ENCODE assay signal across 16 cellular contexts in genomic region chr6:44439270-44440045, GRCh38. TPM values are rescaled to one million over a fixed set of nuclear protein-coding genes. Genes with fewer than 3 reads are reported as not detected.
DNase-seq lines count a peak whose midpoint lies in the region; ATAC-seq, FAIRE-seq and TF ChIP-seq lines count a peak whose summit lies in the region.
"Had no signal": no experiment of that assay in that cellular context is flagged by ENCODE, and none has a peak within 500 bp of the region (broad histone marks: within the 10 kb centered on the region; RNA-seq: fewer than 3 reads in every experiment).

No MANE protein-coding gene starts in this region.

- H3K36me3 ChIP-seq in MG63 (peaks cover 93% of the 10 kb centered on the region), keratinocyte (ENCODE audit: control insufficient read depth in 2 of 2, extremely low read depth in 1 of 2, insufficient read depth in 2 of 2, low read length in 2 of 2) (peaks cover 0 to 3% of the 10 kb centered on the region in 2 experiments)
- H3K36me3 ChIP-seq: right atrium auricular region had no signal

- peaks cover 18% of the 10 kb centered on the region for H3K9me3 Mint-ChIP-seq in stimulated activated effector memory CD8-positive, alpha-beta T cell treated with anti-CD3 and anti-CD28 coated beads, Interleukin-12 subunit alpha, Interleukin-12 subunit beta, amount 100 ng/mL, for 72 hours

- no peak overlapping the region for H2AFZ ChIP-seq in keratinocyte (ENCODE audit: control insufficient read depth, low read length)

- H3K36me3 Mint-ChIP-seq in stimulated activated effector memory CD8-positive, alpha-beta T cell treated with anti-CD3 and anti-CD28 coated beads, Interleukin-12 subunit alpha, Interleukin-12 subunit beta, amount 100 ng/mL, for 72 hours: peaks cover 97% of the 10 kb centered on the region

- H3K27me3 ChIP-seq in MG63 (no peaks in the 10 kb centered on the region), keratinocyte (ENCODE audit: control insufficient read depth, extremely low read depth, insufficient read depth, low read length) (no peaks in the 10 kb centered on the region)
- H3K27me3 ChIP-seq: BLaER1 treated with 17β-estradiol and CSF1 and Interleukin-3, amounts not matched to agents 10 nM and 100 nM; right atrium auricular region had no signal

- TF ChIP-seq CTCF in AG10803 (conservative IDR thresholded peaks at IDR 0.05; ENCODE audit: low read length) (no peak), keratinocyte (optimal IDR thresholded peaks at IDR 0.05 in 1 of 3, IDR thresholded peaks at IDR 0.05 in 1 of 3, conservative IDR thresholded peaks at IDR 0.05 in 1 of 3; ENCODE audit: extremely low read depth in 1 of 3, insufficient read depth in 2 of 3, low read length in 3 of 3) (no peak)

- peaks cover 34% of the 10 kb centered on the region for H3K9me3 ChIP-seq in MG63
- H3K9me3 ChIP-seq in keratinocyte (ENCODE audit: control insufficient read depth, low read depth, low read length): no peaks in the 10 kb centered on the region

- no peak overlapping the region for H3K4me3 ChIP-seq in AG10803 (ENCODE audit: low read length)
- H3K4me3 ChIP-seq in MG63: no peak overlapping the region
- no peak overlapping the region for H3K4me3 ChIP-seq in keratinocyte (ENCODE audit: control insufficient read depth in 2 of 3, extremely low read depth in 1 of 3, insufficient read depth in 2 of 3, low read depth in 1 of 3, low read length in 3 of 3)
- H3K4me3 ChIP-seq: BLaER1 treated with 17β-estradiol and CSF1 and Interleukin-3, amounts not matched to agents 10 nM and 100 nM; right atrium auricular region had no signal

- no peaks in the 10 kb centered on the region for H3K9me1 ChIP-seq in keratinocyte (ENCODE audit: control insufficient read depth, extremely low read depth, insufficient read depth, low read length)

- H3K4me1 Mint-ChIP-seq in stimulated activated effector memory CD8-positive, alpha-beta T cell treated with anti-CD3 and anti-CD28 coated beads, Interleukin-12 subunit alpha, Interleukin-12 subunit beta, amount 100 ng/mL, for 72 hours: peaks cover 9% of the 10 kb centered on the region

- H3K27ac Mint-ChIP-seq in stimulated activated effector memory CD8-positive, alpha-beta T cell treated with anti-CD3 and anti-CD28 coated beads, Interleukin-12 subunit alpha, Interleukin-12 subunit beta, amount 100 ng/mL, for 72 hours: no peak overlapping the region

- H3K9ac ChIP-seq in keratinocyte (ENCODE audit: control insufficient read depth, extremely low read depth, insufficient read depth, low read length): no peak overlapping the region
- H3K9ac ChIP-seq: BLaER1 treated with 17β-estradiol and CSF1 and Interleukin-3, amounts not matched to agents 10 nM and 100 nM had no signal

- FAIRE-seq in keratinocyte (lab: Jason Lieb, UNC): peak; percentile 26

- peaks cover 2% of the 10 kb centered on the region for H4K20me1 ChIP-seq in keratinocyte (ENCODE audit: control insufficient read depth, extremely low read depth, insufficient read depth, low read length)

- peaks cover 6% of the 10 kb centered on the region for H3K79me2 ChIP-seq in keratinocyte (ENCODE audit: control insufficient read depth, insufficient read depth, low read length)

- no peak overlapping the region for H3K4me2 ChIP-seq in keratinocyte (ENCODE audit: control insufficient read depth, extremely low read depth, insufficient read depth, low read depth, low read length)
- H3K4me2 ChIP-seq: BLaER1 treated with 17β-estradiol and CSF1 and Interleukin-3, amounts not matched to agents 10 nM and 100 nM had no signal

- no peak for ATAC-seq in stimulated activated effector memory CD8-positive, alpha-beta T cell treated with anti-CD3 and anti-CD28 coated beads, Interleukin-12 subunit alpha, Interleukin-12 subunit beta, amount 100 ng/mL, for 72 hours

- H3K27ac ChIP-seq in keratinocyte (ENCODE audit: control insufficient read depth, insufficient read depth, low read length): no peak overlapping the region
- H3K27ac ChIP-seq: BLaER1 treated with 17β-estradiol and CSF1 and Interleukin-3, amounts not matched to agents 10 nM and 100 nM; right atrium auricular region had no signal

- no peaks in the 10 kb centered on the region for H3K4me1 ChIP-seq in keratinocyte (ENCODE audit: control insufficient read depth, extremely low read depth, insufficient read depth, low read length)
- H3K4me1 ChIP-seq: BLaER1 treated with 17β-estradiol and CSF1 and Interleukin-3, amounts not matched to agents 10 nM and 100 nM had no signal

- DNase-seq in AG10803 (ENCODE audit: low read depth) (peak; percentile 73), MG63 (peak; percentile 65), brain pericyte (ENCODE audit: low read depth, low spot score) (peak; percentile 31), keratinocyte (ENCODE audit: low read depth, low spot score) (no peak), cerebellum (ENCODE audit: low spot score) (no peak), midbrain (lab: John Stamatoyannopoulos, UW) (no peak)
- DNase-seq in activated CD4-positive, alpha-beta T cell treated with anti-CD3 and anti-CD28 coated beads, Interleukin-2, amount 50 U/mL, for 1 hour: no peak
- no peak for DNase-seq in stimulated activated effector memory CD8-positive, alpha-beta T cell treated with anti-CD3 and anti-CD28 coated beads, Interleukin-12 subunit alpha, Interleukin-12 subunit beta, amount 100 ng/mL, for 72 hours (ENCODE audit: low spot score in 2 of 2)
- DNase-seq: central memory CD4-positive, alpha-beta T cell; foreskin melanocyte; islet precursor cell; naive B cell; stimulated activated CD4-positive, alpha-beta T cell treated with anti-CD3 and anti-CD28 coated beads, Interleukin-4, amount 100 ng/mL, for 24 hours; stimulated activated naive CD4-positive, alpha-beta T cell had no signal

- no peak overlapping the region for H3K4me3 Mint-ChIP-seq in stimulated activated effector memory CD8-positive, alpha-beta T cell treated with anti-CD3 and anti-CD28 coated beads, Interleukin-12 subunit alpha, Interleukin-12 subunit beta, amount 100 ng/mL, for 72 hours
- H3K4me3 Mint-ChIP-seq: naive B cell had no signal

- dilution Hi-C loops in keratinocyte (cut with MboI; ENCODE audit: extremely low pct_ligation_motif_present, low sequenced_read_pairs): no loop called here

RNA-seq across cellular contexts. Expression of gene CDC5L, which starts 52.0 kb away (rescaled TPM):
- 89.6 and 116 TPM in 2 replicates for total RNA-seq in MG63 (2014; rRNA removed; shearing (Covaris generic); ENCODE audit: low replicate concordance)
- polyA plus RNA-seq in keratinocyte: 10.8 to 16.6 TPM (median 12.6 TPM) in 3 replicates
- 18.8 TPM for polyA plus RNA-seq in keratinocyte (2011; ENCODE audit: low read depth)
- 7.4 and 12.9 TPM in 2 replicates for polyA plus RNA-seq in keratinocyte (2011; cell fraction: cytosol; rRNA removed)
- 10.4 and 15.2 TPM in 2 replicates for polyA plus RNA-seq in keratinocyte (2011; cell fraction: nucleus; rRNA removed)
- 10.1 and 11.8 TPM in 2 replicates for polyA plus RNA-seq in keratinocyte (2012; ENCODE audit: low replicate concordance)
- polyA minus RNA-seq in keratinocyte: 4.8 to 15.2 TPM (median 7.6 TPM) in 3 replicates
- 10.0 TPM for polyA minus RNA-seq in keratinocyte (2011; cell fraction: cytosol; rRNA and poly(A)+ RNA removed)
- polyA minus RNA-seq in keratinocyte (2011; cell fraction: nucleus; rRNA and poly(A)+ RNA removed): 7.0 and 11.1 TPM in 2 replicates
- total RNA-seq in cerebellum: 26.9 TPM

Comparison
In these comparisons a context has a peak if more than half of its experiments do, and no peak if none do; other contexts are left out.
1. DNase-seq: peak in AG10803 (single experiment), MG63 (single experiment) and brain pericyte (single experiment); none in keratinocyte (single experiment), cerebellum (single experiment), midbrain (single experiment), activated CD4-positive, alpha-beta T cell treated with anti-CD3 and anti-CD28 coated beads, Interleukin-2, amount 50 U/mL, for 1 hour (single experiment) and stimulated activated effector memory CD8-positive, alpha-beta T cell treated with anti-CD3 and anti-CD28 coated beads, Interleukin-12 subunit alpha, Interleukin-12 subunit beta, amount 100 ng/mL, for 72 hours (0 of 2).